9 cellular contexts compared by ENCODE assay signal in genomic region chr5:96565843-96566242, GRCh38.
DNase-seq lines count a peak whose midpoint lies in the region; ATAC-seq, FAIRE-seq and TF ChIP-seq lines count a peak whose summit lies in the region.
"Had no signal": no experiment of that assay in that cellular context is flagged by ENCODE, and none has a peak within 500 bp of the region (broad histone marks: within the 10 kb centered on the region; RNA-seq: fewer than 3 reads in every experiment).

No MANE protein-coding gene starts in this region.

- ATAC-seq in A549 (peak; percentile 79 to 80), GM18909 (IDR thresholded peaks at IDR 0.05; ENCODE audit: poor library complexity, unreplicated experiment) (peak; percentile 61)

- DNase-seq in A549 (ENCODE audit: low read depth in 1 of 2, low spot score in 1 of 2) (peak; percentile 21 to 44), HT1080 (ENCODE audit: low read depth) (peak; percentile 75), cerebellum (ENCODE audit: low spot score) (peak; percentile 65), NCI-H510A (lab: John Stamatoyannopoulos, UW) (no peak), D341Med (ENCODE audit: low spot score) (no peak), iPS-NIHi11 (ENCODE audit: low spot score) (no peak)
- no peak for DNase-seq in stimulated activated CD4-positive, alpha-beta T cell treated with anti-CD3 and anti-CD28 coated beads, Interleukin-2, amount 100 ng/mL, for 48 hours

- CTCF ChIA-PET in A549 (lab: Yijun Ruan, JAX): interaction anchor here (2.1 kb wide), 1 partner anchor 35 kb away, joined by 7 read pairs; no protein-coding TSS in a partner anchor

- no peak for TF ChIP-seq EP300 in A549 (IDR thresholded peaks at IDR 0.05)

- H3K9me3 ChIP-seq in A549: no peaks in the 10 kb centered on the region

- peaks cover 30% of the 10 kb centered on the region; the same call in 2 of the 3 replicates for H3K4me1 ChIP-seq in A549

- peak overlapping the region; percentile 24; the same call in 1 of the 3 replicates for H3K4me2 ChIP-seq in A549

- peak; percentile 83 for FAIRE-seq in A549 (lab: Jason Lieb, UNC)
- FAIRE-seq: frontal cortex had no signal

- no peak for TF ChIP-seq CTCF in A549 (IDR thresholded peaks at IDR 0.05)

- no peak overlapping the region for H3K4me3 ChIP-seq in A549

- POLR2A ChIA-PET in A549 (lab: Yijun Ruan, JAX): no interaction called here

- 56% methylated on average over 4 of the region's 4 CpGs for WGBS in A549 (ENCODE audit: missing lambda C conversion rate)

- peak overlapping the region in 1 of 2 experiments; percentile 42; a peak in 3 of 6 replicates for H3K27ac ChIP-seq in A549

- TF ChIP-seq POLR2A in A549 (IDR thresholded peaks at IDR 0.05; ENCODE audit: low read length): no peak

- TF ChIP-seq RAD21 in A549 (conservative IDR thresholded peaks at IDR 0.05 in 1 of 2, IDR thresholded peaks at IDR 0.05 in 1 of 2): no peak

TF ChIP-seq in A549, 52 proteins besides CTCF, POLR2A, EP300 and RAD21:
- TF ChIP-seq FOSL2 (IDR thresholded peaks at IDR 0.05): no peak
- TF ChIP-seq FOSL2 (CRISPR knock-in tag; IDR thresholded peaks at IDR 0.05): 0 out of 2 replicates have a peak, but pooled peaks have one; percentile 21
- no peak for TF ChIP-seq ZC3H11A (IDR thresholded peaks at IDR 0.05)

Comparison
In these comparisons a context has a peak if more than half of its experiments do, and no peak if none do; other contexts are left out.
1. DNase-seq: peak in A549 (2 of 2), HT1080 (single experiment) and cerebellum (single experiment); none in NCI-H510A (single experiment), D341Med (single experiment), stimulated activated CD4-positive, alpha-beta T cell treated with anti-CD3 and anti-CD28 coated beads, Interleukin-2, amount 100 ng/mL, for 48 hours (0 of 2) and iPS-NIHi11 (single experiment).